ENCODE assay signal across 8 cellular contexts in the genomic region with DNA sequence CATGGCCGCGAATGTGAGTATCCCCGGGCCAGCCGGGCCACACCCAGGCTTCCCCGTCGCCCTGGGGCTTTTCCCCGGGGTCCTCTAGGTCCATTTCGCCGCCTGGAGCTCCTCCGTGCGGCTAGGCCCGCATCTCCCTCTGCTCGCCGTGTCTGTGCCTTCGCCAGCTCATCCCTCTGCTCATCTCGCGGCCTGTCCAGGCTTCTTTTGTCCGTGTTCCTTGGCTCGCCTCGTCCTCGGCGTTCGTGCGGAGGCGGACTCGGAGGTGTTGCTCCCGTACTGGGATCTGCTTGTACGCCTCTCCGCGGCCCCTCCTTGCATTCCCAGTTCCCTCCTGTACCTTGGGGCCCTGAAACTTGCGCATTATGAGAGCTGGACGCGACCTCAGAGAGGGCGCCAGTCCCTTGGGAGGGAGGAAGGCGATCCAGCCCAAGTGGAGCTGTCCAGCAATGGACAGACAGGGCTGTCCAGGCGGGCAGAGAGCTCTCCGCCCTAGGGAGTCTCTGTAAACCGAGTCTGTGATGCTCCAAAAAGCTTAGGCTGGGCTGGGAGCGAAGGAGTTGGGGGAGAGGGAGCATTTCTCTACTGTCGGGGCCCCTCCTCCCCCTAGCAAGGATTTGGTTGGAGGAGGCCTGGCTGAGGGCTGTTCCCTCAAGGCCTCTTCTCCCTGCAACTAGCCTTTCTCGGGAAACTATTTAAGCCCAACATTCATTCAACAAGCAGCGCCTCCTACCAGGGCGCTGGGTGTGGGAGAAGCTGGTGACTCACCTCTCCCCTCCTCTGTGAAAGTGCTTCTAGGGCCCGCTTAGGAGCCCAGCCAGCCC. TPM values are rescaled to one million over a fixed set of nuclear protein-coding genes. Genes with fewer than 3 reads are reported as not detected.
A peak's percentile ranks its signal among the peaks of the same experiment; 100 is the strongest.
DNase-seq lines count a peak whose midpoint lies in the region; ATAC-seq and TF ChIP-seq lines count a peak whose summit lies in the region.

No MANE protein-coding gene starts in this region.

- 0 to 1% methylated on average over 44 of the region's 44 CpGs for WGBS in sigmoid colon, 2 donors

- no peaks in the 10 kb centered on the region for H3K9me3 Mint-ChIP-seq in T-cell

- peak overlapping the region; percentile 90 to 91 for H3K27ac Mint-ChIP-seq in T-cell

- intact Hi-C loops in sigmoid colon (cut with DNase I): loop anchor here (1.0 to 10.0 kb wide), 4 partner anchors 19 to 1128 kb away; partner anchors contain the start of genes LSM3, NR2C2 and XPC

- TF ChIP-seq CTCF in sigmoid colon (IDR thresholded peaks at IDR 0.05): peak in 1 of 4 experiments; percentile 8

- H3K27ac ChIP-seq in sigmoid colon: peak overlapping the region; percentile 86 to 97 (median 94)

- peak overlapping the region; percentile 93 to 95 (median 94) for H3K4me3 Mint-ChIP-seq in T-cell

- ATAC-seq in GM21447 (IDR thresholded peaks at IDR 0.05; ENCODE audit: unreplicated experiment): peak; percentile 20
- peak; percentile 21 to 31 (median 25) for ATAC-seq in T-cell (replicated peaks in 1 of 4)

- CTCF ChIA-PET in T-cell (lab: Charles Lee): interaction anchor here (0.6 to 2.6 kb wide), 10 partner anchors 17 to 1547 kb away, joined by 3 to 26 read pairs (median 5); partner anchors contain the start of genes LSM3 (in 1 of the 2) and XPC (in 1 of the 2)

- DNase-seq in Caki2 (ENCODE audit: low read depth) (peak; percentile 83), HUDEP-2 (lab: John Stamatoyannopoulos, UW; ENCODE audit: unreplicated experiment in 76 of 76) (peak in 40 of 76 experiments; percentile 34 to 94 (median 84)), T-cell (peak in 21 of 34 experiments; percentile 19 to 63 (median 33)), astrocyte of the hippocampus (ENCODE audit: low read depth, low spot score) (peak; percentile 94), sigmoid colon (peak; percentile 88), NCI-H1694 treated with DMSO at 0.1 percent for 48 hours (lab: John Stamatoyannopoulos, UW) (no peak)

- in situ Hi-C loops in Caki2 (cut with HindIII; ENCODE audit: low pct_unique_long_range_greater_than_20kb, low sequenced_read_pairs): no loop called here

- H3K36me3 ChIP-seq in iPS-15b (ENCODE audit: control insufficient read depth, insufficient read depth, low read length) (peaks cover 18% of the 10 kb centered on the region), sigmoid colon (peaks cover 4 to 38% (median 12%) of the 10 kb centered on the region in 4 donors)

- H3K4me3 ChIP-seq in iPS-15b (ENCODE audit: low read depth, low read length) (peak overlapping the region; percentile 97), sigmoid colon (peak overlapping the region; percentile 68 to 96 (median 87))

- POLR2A ChIA-PET in T-cell (lab: Charles Lee): interaction anchor here (0.6 to 4.4 kb wide), 11 partner anchors 16 to 607 kb away, joined by 3 to 60 read pairs (median 5); partner anchors contain the start of genes LSM3 (in 2 of the 2), XPC (in 2 of the 2) and CCDC174 (in 1 of the 2)

- H3K9ac ChIP-seq in iPS-15b (ENCODE audit: low read depth, low read length): peak overlapping the region; percentile 87

- no peaks in the 10 kb centered on the region for H3K27me3 Mint-ChIP-seq in T-cell

- H3K27me3 ChIP-seq in iPS-15b (ENCODE audit: control insufficient read depth, insufficient read depth, low read length): no peaks in the 10 kb centered on the region
- H3K27me3 ChIP-seq in sigmoid colon: no peaks in the 10 kb centered on the region

- no peak for TF ChIP-seq EP300 in sigmoid colon (IDR thresholded peaks at IDR 0.05)

- peaks cover 42% of the 10 kb centered on the region for H3K36me3 Mint-ChIP-seq in T-cell

- H3K9me3 ChIP-seq in iPS-15b (ENCODE audit: control insufficient read depth, insufficient read depth, low read length): no peaks in the 10 kb centered on the region
- H3K9me3 ChIP-seq in sigmoid colon: no peaks in the 10 kb centered on the region

- H3K4me1 Mint-ChIP-seq in T-cell: peaks cover 60 to 70% (median 64%) of the 10 kb centered on the region in 3 donors

- peaks cover 16% of the 10 kb centered on the region for H3K4me1 ChIP-seq in iPS-15b (ENCODE audit: control insufficient read depth, insufficient read depth, low read length)
- peaks cover 0 to 49% (median 38%) of the 10 kb centered on the region in 4 donors for H3K4me1 ChIP-seq in sigmoid colon

- no peak for TF ChIP-seq POLR2A in sigmoid colon (IDR thresholded peaks at IDR 0.05)

RNA-seq across cellular contexts. Expression of gene TMEM43, which starts 0.6 kb away (rescaled TPM):
- total RNA-seq in Caki2 (2014; rRNA removed; shearing (Covaris generic); ENCODE audit: low replicate concordance): 67.2 and 73.4 TPM in 2 replicates
- 10 to 100 TPM; 36.9 to 76.3 (median 63.6) TPM for total RNA-seq in T-cell
- total RNA-seq in sigmoid colon: 10 to 100 TPM; 68.0 to 88.3 (median 80.2) TPM
- polyA plus RNA-seq in sigmoid colon: 10 to 100 TPM in 1 of 3 donors, 1 to 10 TPM in 2; 6.0 to 33.7 (median 7.2) TPM

RNA-seq across cellular contexts. Expression of gene CHCHD4, which starts 0.7 kb away (rescaled TPM):
- total RNA-seq in Caki2 (2014; rRNA removed; shearing (Covaris generic); ENCODE audit: low replicate concordance): 15.6 and 16.7 TPM in 2 replicates
- 1 to 10 TPM; 2.7 to 8.4 (median 8.3) TPM for total RNA-seq in T-cell
- 10 to 100 TPM; 13.0 to 33.1 (median 26.3) TPM for total RNA-seq in sigmoid colon
- 10 to 100 TPM; 15.3 to 33.8 (median 17.4) TPM for polyA plus RNA-seq in sigmoid colon

RNA-seq across cellular contexts. Expression of gene XPC, which starts 53.0 kb away (rescaled TPM):
- 24.7 and 30.2 TPM in 2 replicates for total RNA-seq in Caki2 (2014; rRNA removed; shearing (Covaris generic); ENCODE audit: low replicate concordance)
- 10 to 100 TPM; 67.8 to 90.7 (median 76.9) TPM for total RNA-seq in T-cell
- 10 to 100 TPM; 30.3 to 37.5 (median 32.6) TPM for total RNA-seq in sigmoid colon
- 10 to 100 TPM in 1 of 3 donors, 1 to 10 TPM in 2; 8.1 to 20.0 (median 9.0) TPM for polyA plus RNA-seq in sigmoid colon

RNA-seq across cellular contexts. Expression of gene LSM3, which starts 53.2 kb away (rescaled TPM):
- total RNA-seq in Caki2 (2014; rRNA removed; shearing (Covaris generic); ENCODE audit: low replicate concordance): 23.5 and 25.5 TPM in 2 replicates
- total RNA-seq in T-cell (1 to 10 TPM; 6.7 to 8.4 (median 7.3) TPM), sigmoid colon (10 to 100 TPM in 3 of 4 donors, 1 to 10 TPM in 1; 8.0 to 17.1 (median 14.9) TPM)
- polyA plus RNA-seq in sigmoid colon: 10 to 100 TPM; 15.0 to 20.4 (median 19.2) TPM
